Comparison of ENCODE assay signal across 1 cellular context in the genomic region with DNA sequence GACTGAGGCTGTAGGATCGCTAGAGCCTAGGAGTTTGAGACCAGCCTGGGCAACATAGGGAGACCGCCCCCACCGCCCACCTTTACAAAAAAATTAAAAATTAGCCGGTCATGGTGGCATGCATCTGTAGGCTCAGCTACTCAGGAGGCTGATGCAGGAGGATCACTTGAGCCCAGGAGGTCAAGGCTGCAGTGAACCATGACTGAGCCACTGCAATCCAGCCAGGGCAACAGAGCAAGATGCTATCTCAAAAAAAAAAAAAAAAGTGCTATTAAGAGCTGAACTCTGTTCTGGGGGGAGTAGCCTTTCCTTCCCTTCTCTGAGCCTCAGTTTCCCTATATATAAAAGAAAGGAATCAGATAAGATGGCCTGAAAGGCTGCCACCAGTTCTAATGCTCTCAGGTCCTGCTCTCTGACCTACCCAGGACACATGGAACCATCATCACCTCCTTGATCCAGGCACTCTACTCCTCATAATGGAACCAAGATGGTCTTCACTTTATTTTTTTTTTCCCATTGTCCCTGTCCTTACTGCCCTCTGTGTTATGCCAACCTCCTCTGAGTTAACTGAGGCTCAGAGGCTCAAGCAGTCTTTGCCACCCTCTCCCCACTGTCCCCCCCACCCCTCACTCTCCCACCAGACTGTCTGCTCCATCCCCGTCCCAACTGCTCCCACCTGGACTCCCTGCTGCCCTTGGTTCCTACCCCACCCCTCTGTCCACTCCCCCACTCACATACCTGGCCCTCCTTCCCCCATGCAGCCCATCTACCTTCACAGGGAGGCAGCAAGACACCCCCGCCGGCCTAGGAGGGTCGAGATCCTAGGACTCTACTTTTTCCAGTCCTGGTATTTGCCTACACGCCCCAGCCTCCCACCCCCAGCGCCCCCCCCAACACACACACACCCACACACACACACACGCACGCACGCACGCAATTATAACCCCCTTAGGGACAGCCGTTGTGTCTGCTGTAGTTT.
TF ChIP-seq lines count a peak whose summit lies in the region.

No MANE protein-coding gene starts in this region.

TF ChIP-seq in SK-N-SH, 30 proteins besides CTCF, POLR2A, EP300 and RAD21 (continued from another document):
- TF ChIP-seq, protein P1, sequence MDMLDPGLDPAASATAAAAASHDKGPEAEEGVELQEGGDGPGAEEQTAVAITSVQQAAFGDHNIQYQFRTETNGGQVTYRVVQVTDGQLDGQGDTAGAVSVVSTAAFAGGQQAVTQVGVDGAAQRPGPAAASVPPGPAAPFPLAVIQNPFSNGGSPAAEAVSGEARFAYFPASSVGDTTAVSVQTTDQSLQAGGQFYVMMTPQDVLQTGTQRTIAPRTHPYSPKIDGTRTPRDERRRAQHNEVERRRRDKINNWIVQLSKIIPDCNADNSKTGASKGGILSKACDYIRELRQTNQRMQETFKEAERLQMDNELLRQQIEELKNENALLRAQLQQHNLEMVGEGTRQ (IDR thresholded peaks at IDR 0.05; ENCODE audit: borderline replicate concordance, low read depth, low read length), result no peak
- TF ChIP-seq SMC3 (IDR thresholded peaks at IDR 0.05; ENCODE audit: low read depth, low read length), result no peak
